ENCODE assay signal across 13 cellular contexts in genomic region chr17:4540224-4541040, GRCh38. TPM values are rescaled to one million over a fixed set of nuclear protein-coding genes. Genes with fewer than 3 reads are reported as not detected.
DNase-seq lines count a peak whose midpoint lies in the region; ATAC-seq and TF ChIP-seq lines count a peak whose summit lies in the region.
"Had no signal": no experiment of that assay in that cellular context is flagged by ENCODE, and none has a peak within 500 bp of the region (broad histone marks: within the 10 kb centered on the region; RNA-seq: fewer than 3 reads in every experiment).

No MANE protein-coding gene starts in this region.

- DNase-seq in NCI-H1694 treated with DMSO at 0.1 percent for 48 hours (lab: John Stamatoyannopoulos, UW) (peak; percentile 26), NCI-H1694 (lab: John Stamatoyannopoulos, UW) (no peak), cardiac fibroblast (ENCODE audit: low read depth in 2 of 2) (no peak), kidney tubule cell (ENCODE audit: low spot score) (peak; percentile 53), NCI-H2196 (lab: John Stamatoyannopoulos, UW; ENCODE audit: unreplicated experiment) (no peak)
- DNase-seq in activated CD4-positive, alpha-beta T cell treated with anti-CD3 and anti-CD28 coated beads, Interleukin-2, amount 10 ng/mL, durations not matched to agents 24 days and 14 days, result no peak
- DNase-seq: foreskin melanocyte; naive thymus-derived CD4-positive, alpha-beta T cell; NCI-H345; stimulated activated CD4-positive, alpha-beta T cell treated with anti-CD3 and anti-CD28 coated beads, Interleukin-1b, Interleukin-23, amount 100 ng/mL, for 48 hours; testis had no signal

- H3K27me3 Mint-ChIP-seq in activated CD4-positive, alpha-beta T cell treated with anti-CD3 and anti-CD28 coated beads, Interleukin-2, amount 10 ng/mL, durations not matched to agents 24 days and 14 days, result no peaks in the 10 kb centered on the region
- H3K27me3 Mint-ChIP-seq: naive thymus-derived CD4-positive, alpha-beta T cell had no signal

- H3K4me3 Mint-ChIP-seq in activated CD4-positive, alpha-beta T cell treated with anti-CD3 and anti-CD28 coated beads, Interleukin-2, amount 10 ng/mL, durations not matched to agents 24 days and 14 days, result no peak overlapping the region

- intact Hi-C loops in activated CD4-positive, alpha-beta T cell treated with anti-CD3 and anti-CD28 coated beads, Interleukin-2, amount 10 ng/mL, durations not matched to agents 24 days and 14 days (cut with micrococcal nuclease), result no loop called here

- peak overlapping the region; percentile 52 for H3K27ac ChIP-seq in temporal lobe (ENCODE audit: low read depth, low read length)
- H3K27ac ChIP-seq: testis had no signal

- H3K9me3 Mint-ChIP-seq in activated CD4-positive, alpha-beta T cell treated with anti-CD3 and anti-CD28 coated beads, Interleukin-2, amount 10 ng/mL, durations not matched to agents 24 days and 14 days, result no peaks in the 10 kb centered on the region
- H3K9me3 Mint-ChIP-seq: naive thymus-derived CD4-positive, alpha-beta T cell had no signal

- peak; percentile 11 for TF ChIP-seq CTCF in cardiac fibroblast (IDR thresholded peaks at IDR 0.05; ENCODE audit: low read depth, low read length)

- H3K36me3 Mint-ChIP-seq in activated CD4-positive, alpha-beta T cell treated with anti-CD3 and anti-CD28 coated beads, Interleukin-2, amount 10 ng/mL, durations not matched to agents 24 days and 14 days (ENCODE audit: low read depth), result peaks cover 34% of the 10 kb centered on the region

- no peak overlapping the region for H3K4me3 ChIP-seq in cardiac fibroblast (replicated peaks in 1 of 2; ENCODE audit: low read depth in 2 of 2, low read length in 2 of 2)
- H3K4me3 ChIP-seq: testis had no signal

- no peak overlapping the region for H3K27ac Mint-ChIP-seq in activated CD4-positive, alpha-beta T cell treated with anti-CD3 and anti-CD28 coated beads, Interleukin-2, amount 10 ng/mL, durations not matched to agents 24 days and 14 days

- no peaks in the 10 kb centered on the region for H3K4me1 Mint-ChIP-seq in activated CD4-positive, alpha-beta T cell treated with anti-CD3 and anti-CD28 coated beads, Interleukin-2, amount 10 ng/mL, durations not matched to agents 24 days and 14 days

- no peak for ATAC-seq in GM19035 (IDR thresholded peaks at IDR 0.05; ENCODE audit: unreplicated experiment)
- ATAC-seq: naive thymus-derived CD4-positive, alpha-beta T cell had no signal

RNA-seq across cellular contexts. Expression of gene MYBBP1A, which starts 14.8 kb away (rescaled TPM):
- total RNA-seq in temporal lobe, result 16.2 TPM
- 178 and 181 TPM in 2 replicates for total RNA-seq in activated CD4-positive, alpha-beta T cell treated with anti-CD3 and anti-CD28 coated beads, Interleukin-2, amount 10 ng/mL, durations not matched to agents 24 days and 14 days

RNA-seq across cellular contexts. Expression of gene GGT6, which starts 19.9 kb away (rescaled TPM):
- total RNA-seq in temporal lobe, result not detected
- total RNA-seq in activated CD4-positive, alpha-beta T cell treated with anti-CD3 and anti-CD28 coated beads, Interleukin-2, amount 10 ng/mL, durations not matched to agents 24 days and 14 days, result not detected in 2 replicates
- total RNA-seq: naive thymus-derived CD4-positive, alpha-beta T cell had no signal

RNA-seq across cellular contexts. Expression of gene SPNS2, which starts 41.8 kb away (rescaled TPM):
- total RNA-seq in temporal lobe, result 7.9 TPM
- 0.17 and 0.28 TPM in 2 replicates for total RNA-seq in activated CD4-positive, alpha-beta T cell treated with anti-CD3 and anti-CD28 coated beads, Interleukin-2, amount 10 ng/mL, durations not matched to agents 24 days and 14 days

RNA-seq across cellular contexts. Expression of gene SMTNL2, which starts 43.9 kb away (rescaled TPM):
- 2.5 TPM for total RNA-seq in temporal lobe
- not detected in 2 replicates for total RNA-seq in activated CD4-positive, alpha-beta T cell treated with anti-CD3 and anti-CD28 coated beads, Interleukin-2, amount 10 ng/mL, durations not matched to agents 24 days and 14 days
- total RNA-seq: naive thymus-derived CD4-positive, alpha-beta T cell had no signal

Comparison
In these comparisons a context has a peak if more than half of its experiments do, and no peak if none do; other contexts are left out.
1. DNase-seq: peak in NCI-H1694 treated with DMSO at 0.1 percent for 48 hours (single experiment) and kidney tubule cell (single experiment); none in NCI-H1694 (single experiment), cardiac fibroblast (0 of 2), activated CD4-positive, alpha-beta T cell treated with anti-CD3 and anti-CD28 coated beads, Interleukin-2, amount 10 ng/mL, durations not matched to agents 24 days and 14 days (single experiment) and NCI-H2196 (single experiment).
2. RNA of gene MYBBP1A, which starts 14.8 kb away (total RNA-seq): 178 to 181 TPM in activated CD4-positive, alpha-beta T cell treated with anti-CD3 and anti-CD28 coated beads, Interleukin-2, amount 10 ng/mL, durations not matched to agents 24 days and 14 days; 16.2 TPM in temporal lobe (single experiment); every median in the first group is over 10 times any median in the second.